1 cellular context compared by ENCODE assay signal in genomic region chr6:15623282-15624116, GRCh38.
TF ChIP-seq lines count a peak whose summit lies in the region.

No MANE protein-coding gene starts in this region.

TF ChIP-seq in IMR-90, 13 proteins besides CTCF, POLR2A, EP300 and RAD21 (continued from another document):
- peak; percentile 42; the same call in 1 of the 2 replicates for TF ChIP-seq SMC3 (IDR thresholded peaks at IDR 0.05; ENCODE audit: low read depth, low read length)
